ENCODE assay signal across 8 cellular contexts in genomic region chr13:109785141-109785891, GRCh38. TPM values are rescaled to one million over a fixed set of nuclear protein-coding genes. Genes with fewer than 3 reads are reported as not detected.
DNase-seq lines count a peak whose midpoint lies in the region; ATAC-seq, FAIRE-seq and TF ChIP-seq lines count a peak whose summit lies in the region.

No MANE protein-coding gene starts in this region.

- FAIRE-seq in bronchial epithelial cell (lab: Jason Lieb, UNC): no peak

- intact Hi-C loops in CD8-positive, alpha-beta T cell (cut with DNase I, micrococcal nuclease): loop anchor here (5.0 to 10.0 kb wide), 3 partner anchors 929 to 1568 kb away; partner anchors contain the start of genes ABHD13 (in 1 of the 2), ANKRD10 (in 1 of the 2), ING1 (in 1 of the 2) and LIG4 (in 1 of the 2)

- no peaks in the 10 kb centered on the region for H3K36me3 ChIP-seq in CD8-positive, alpha-beta T cell (ENCODE audit: insufficient read depth, low read length)
- H3K36me3 ChIP-seq in HUES48 (ENCODE audit: control insufficient read depth, insufficient read depth, low read length) (peaks cover 17% of the 10 kb centered on the region), bronchial epithelial cell (ENCODE audit: control insufficient read depth, insufficient read depth, low read length) (peaks cover 7% of the 10 kb centered on the region)

- H3K4me1 ChIP-seq in CD8-positive, alpha-beta T cell (ENCODE audit: insufficient read depth, low read length): peaks cover 18% of the 10 kb centered on the region
- peaks cover 13% of the 10 kb centered on the region; the same call in 1 of the 2 replicates for H3K4me1 ChIP-seq in HUES48 (ENCODE audit: control insufficient read depth, insufficient read depth, low read length)

- POLR2A ChIA-PET in CD8-positive, alpha-beta T cell (lab: Charles Lee): interaction anchor here (0.7 to 1.0 kb wide), 3 partner anchors 86 to 1567 kb away, joined by 3 to 5 read pairs (median 3); partner anchors contain the start of gene ABHD13

- no peaks in the 10 kb centered on the region for H3K9me3 Mint-ChIP-seq in CD8-positive, alpha-beta T cell
- H3K9me3 Mint-ChIP-seq in stimulated activated effector memory CD8-positive, alpha-beta T cell treated with anti-CD3 and anti-CD28 coated beads, Interleukin-12 subunit alpha, Interleukin-12 subunit beta, amount 100 ng/mL, for 72 hours: no peaks in the 10 kb centered on the region

- peak overlapping the region; percentile 88 for H3K27ac Mint-ChIP-seq in CD8-positive, alpha-beta T cell
- H3K27ac Mint-ChIP-seq in stimulated activated effector memory CD8-positive, alpha-beta T cell treated with anti-CD3 and anti-CD28 coated beads, Interleukin-12 subunit alpha, Interleukin-12 subunit beta, amount 100 ng/mL, for 72 hours: no peak overlapping the region

- CTCF ChIA-PET in CD8-positive, alpha-beta T cell (lab: Charles Lee): interaction anchor here (0.8 to 1.1 kb wide), 4 partner anchors 15 to 57 kb away, joined by 3 to 6 read pairs (median 3); no protein-coding TSS in a partner anchor

- no peaks in the 10 kb centered on the region for H3K27me3 ChIP-seq in CD8-positive, alpha-beta T cell (ENCODE audit: insufficient read depth, low read length)
- H3K27me3 ChIP-seq in HUES48 (ENCODE audit: control insufficient read depth, insufficient read depth, low read length) (0 out of 2 replicates have a peak, but pooled peaks cover 3% of the 10 kb centered on the region), bronchial epithelial cell (ENCODE audit: control insufficient read depth, insufficient read depth, low read length) (no peaks in the 10 kb centered on the region), layer of hippocampus (ENCODE audit: control insufficient read depth, insufficient read depth, low read length) (no peaks in the 10 kb centered on the region)

- H3K36me3 Mint-ChIP-seq in CD8-positive, alpha-beta T cell: peaks cover 13% of the 10 kb centered on the region
- peaks cover 10% of the 10 kb centered on the region for H3K36me3 Mint-ChIP-seq in stimulated activated effector memory CD8-positive, alpha-beta T cell treated with anti-CD3 and anti-CD28 coated beads, Interleukin-12 subunit alpha, Interleukin-12 subunit beta, amount 100 ng/mL, for 72 hours

- peak overlapping the region; percentile 66 for H3K4me3 ChIP-seq in CD8-positive, alpha-beta T cell (ENCODE audit: low read depth, low read length)
- H3K4me3 ChIP-seq in HUES48 (ENCODE audit: low read depth, low read length) (peak overlapping the region; percentile 77), bronchial epithelial cell (ENCODE audit: low read depth, low read length) (peak overlapping the region; percentile 71)

- H3K27me3 Mint-ChIP-seq in CD8-positive, alpha-beta T cell (ENCODE audit: low read depth): no peaks in the 10 kb centered on the region

- ATAC-seq in CD8-positive, alpha-beta T cell: no peak
- no peak for ATAC-seq in stimulated activated effector memory CD8-positive, alpha-beta T cell treated with anti-CD3 and anti-CD28 coated beads, Interleukin-12 subunit alpha, Interleukin-12 subunit beta, amount 100 ng/mL, for 72 hours
- ATAC-seq in HG02571 (IDR thresholded peaks at IDR 0.05; ENCODE audit: unreplicated experiment): no peak
- no peak for ATAC-seq in HG03565 (IDR thresholded peaks at IDR 0.05; ENCODE audit: unreplicated experiment)

- peaks cover 30% of the 10 kb centered on the region for H3K4me1 Mint-ChIP-seq in CD8-positive, alpha-beta T cell (ENCODE audit: low read depth)
- H3K4me1 Mint-ChIP-seq in stimulated activated effector memory CD8-positive, alpha-beta T cell treated with anti-CD3 and anti-CD28 coated beads, Interleukin-12 subunit alpha, Interleukin-12 subunit beta, amount 100 ng/mL, for 72 hours: peaks cover 17% of the 10 kb centered on the region

- H3K9ac ChIP-seq in HUES48 (ENCODE audit: low read depth, low read length): peak overlapping the region; percentile 42; the same call in 1 of the 2 replicates

- peak overlapping the region; percentile 80 for H3K4me3 Mint-ChIP-seq in CD8-positive, alpha-beta T cell
- H3K4me3 Mint-ChIP-seq in stimulated activated effector memory CD8-positive, alpha-beta T cell treated with anti-CD3 and anti-CD28 coated beads, Interleukin-12 subunit alpha, Interleukin-12 subunit beta, amount 100 ng/mL, for 72 hours: peak overlapping the region; percentile 30

- peak; percentile 34 to 69 (median 49) for DNase-seq in CD8-positive, alpha-beta T cell
- peak in 3 of 5 donors; percentile 18 to 44 (median 39) for DNase-seq in T-helper 1 cell
- DNase-seq in bronchial epithelial cell (ENCODE audit: low read depth): no peak
- DNase-seq in stimulated activated effector memory CD8-positive, alpha-beta T cell treated with anti-CD3 and anti-CD28 coated beads, Interleukin-12 subunit alpha, Interleukin-12 subunit beta, amount 100 ng/mL, for 72 hours (ENCODE audit: low spot score in 2 of 2): peak in 1 of 2 donors; percentile 56

- TF ChIP-seq CTCF in CD8-positive, alpha-beta T cell (IDR thresholded peaks at IDR 0.05): no peak
- TF ChIP-seq CTCF in bronchial epithelial cell (IDR thresholded peaks at IDR 0.05; ENCODE audit: insufficient read depth, low read length, severe bottlenecking): no peak

- H3K9me3 ChIP-seq in CD8-positive, alpha-beta T cell (ENCODE audit: low read length): no peaks in the 10 kb centered on the region
- no peaks in the 10 kb centered on the region for H3K9me3 ChIP-seq in HUES48 (ENCODE audit: control insufficient read depth, insufficient read depth, low read length)

- H3K27ac ChIP-seq in CD8-positive, alpha-beta T cell (ENCODE audit: low read depth, low read length): peak overlapping the region; percentile 63
- H3K27ac ChIP-seq in HUES48 (ENCODE audit: low read depth, low read length) (peak overlapping the region; percentile 35), layer of hippocampus (ENCODE audit: low read depth, low read length) (peak overlapping the region; percentile 93)

RNA-seq across cellular contexts. Expression of gene IRS2, which starts 1.1 kb away (rescaled TPM):
- 100 to 1,000 TPM; 197 to 201 TPM for total RNA-seq in CD8-positive, alpha-beta T cell
- total RNA-seq in bronchial epithelial cell: 3.1 and 6.8 TPM in 2 replicates

Comparison
In these comparisons a context has a peak if more than half of its experiments do, and no peak if none do; other contexts are left out.
1. H3K27ac ChIP-seq: peak in every context shown above with its lines; median percentile 93 in layer of hippocampus; 63 in CD8-positive, alpha-beta T cell; 35 in HUES48.
2. RNA of gene IRS2, which starts 1.1 kb away (total RNA-seq): 197 to 201 TPM in CD8-positive, alpha-beta T cell; 3.1 to 6.8 TPM in bronchial epithelial cell; every median in the first group is over 10 times any median in the second.
3. Peak in every context shown above with its lines, with median percentiles within 50 percentile points of each other: H3K4me3 ChIP-seq.